ENCODE assay signal across 2 cellular contexts in genomic region chr19:13920940-13921744, GRCh38.
TF ChIP-seq lines count a peak whose summit lies in the region.

No MANE protein-coding gene starts in this region.

TF ChIP-seq in GM12891, 5 proteins besides CTCF, POLR2A, EP300 and RAD21:
- 0 out of 2 replicates have a peak, but pooled peaks have one; percentile 35 for TF ChIP-seq SPI1 (IDR thresholded peaks at IDR 0.05; ENCODE audit: low read depth, low read length)
- TF ChIP-seq TAF1 (IDR thresholded peaks at IDR 0.05; ENCODE audit: low read depth, low read length), result no peak

TF ChIP-seq in HepG2, 621 proteins besides CTCF, POLR2A, EP300 and RAD21:
- TF ChIP-seq CREM (IDR thresholded peaks at IDR 0.05) (peak; percentile 79), CREM (CRISPR knock-in tag; IDR thresholded peaks at IDR 0.05) (no peak), ATF1 (CRISPR knock-in tag; IDR thresholded peaks at IDR 0.05) (peak; percentile 59), PATZ1 (CRISPR knock-in tag; IDR thresholded peaks at IDR 0.05) (no peak), ZHX1 (CRISPR knock-in tag; IDR thresholded peaks at IDR 0.05; ENCODE audit: low read depth) (no peak), ZNF543 (CRISPR knock-in tag; IDR thresholded peaks at IDR 0.05) (no peak), YY1 (IDR thresholded peaks at IDR 0.05; ENCODE audit: insufficient read depth, insufficient replicate concordance, low read depth, low read length) (peak; percentile 60), RFX5 (IDR thresholded peaks at IDR 0.05; ENCODE audit: low read depth, low read length) (no peak), TSC22D2 (CRISPR knock-in tag; IDR thresholded peaks at IDR 0.05; ENCODE audit: borderline replicate concordance) (no peak), TAF15 (IDR thresholded peaks at IDR 0.05; ENCODE audit: low read depth, low read length, poor library complexity, severe bottlenecking) (no peak), NFE2L2 (IDR thresholded peaks at IDR 0.05; ENCODE audit: low read length) (no peak), THAP11 (CRISPR knock-in tag; IDR thresholded peaks at IDR 0.05) (peak; percentile 97), IRF2 (CRISPR knock-in tag; IDR thresholded peaks at IDR 0.05) (no peak), ZNF468 (CRISPR knock-in tag; IDR thresholded peaks at IDR 0.05) (no peak), ZNF646 (CRISPR knock-in tag; IDR thresholded peaks at IDR 0.05) (no peak), GABPB1 (CRISPR knock-in tag; IDR thresholded peaks at IDR 0.05) (peak; percentile 82), NFYB (CRISPR knock-in tag; IDR thresholded peaks at IDR 0.05) (peak; percentile 73), ZMYM2 (CRISPR knock-in tag; IDR thresholded peaks at IDR 0.05) (no peak), MAX (IDR thresholded peaks at IDR 0.05) (no peak), HCFC1 (IDR thresholded peaks at IDR 0.05; ENCODE audit: low read depth, low read length) (peak; percentile 53), ZNF138 (CRISPR knock-in tag; IDR thresholded peaks at IDR 0.05; ENCODE audit: low read depth) (no peak), ZBTB43 (CRISPR knock-in tag; conservative IDR thresholded peaks at IDR 0.05) (no peak), SUZ12 (IDR thresholded peaks at IDR 0.05; ENCODE audit: low read depth, low read length) (peak; percentile 26; the same call in 1 of the 2 replicates), RBM39 (IDR thresholded peaks at IDR 0.05; ENCODE audit: low read depth, low read length, poor library complexity, severe bottlenecking) (no peak), NFYC (CRISPR knock-in tag; IDR thresholded peaks at IDR 0.05) (peak; percentile 83), ZNF143 (CRISPR knock-in tag; IDR thresholded peaks at IDR 0.05) (peak; percentile 88), USF2 (IDR thresholded peaks at IDR 0.05; ENCODE audit: low read depth, low read length) (peak; percentile 65), USF2 (CRISPR knock-in tag; IDR thresholded peaks at IDR 0.05; ENCODE audit: borderline replicate concordance) (peak; percentile 87; the same call in 1 of the 2 replicates), GABPA (IDR thresholded peaks at IDR 0.05; ENCODE audit: low read depth, low read length) (peak; percentile 29; the same call in 1 of the 2 replicates), GABPA (CRISPR knock-in tag; IDR thresholded peaks at IDR 0.05; ENCODE audit: low read depth) (peak; percentile 87), SMC3 (IDR thresholded peaks at IDR 0.05; ENCODE audit: low read length) (no peak), CEBPZ (IDR thresholded peaks at IDR 0.05; ENCODE audit: low read length) (no peak), ZFY (CRISPR knock-in tag; IDR thresholded peaks at IDR 0.05) (no peak), CREB1 (IDR thresholded peaks at IDR 0.05) (no peak), CREB1 (CRISPR knock-in tag; IDR thresholded peaks at IDR 0.05) (peak; percentile 88), DNMT1 (CRISPR knock-in tag; IDR thresholded peaks at IDR 0.05) (no peak), ZC3H13 (CRISPR knock-in tag; IDR thresholded peaks at IDR 0.05) (no peak), ZFP62 (CRISPR knock-in tag; IDR thresholded peaks at IDR 0.05) (no peak), ZNF12 (CRISPR knock-in tag; IDR thresholded peaks at IDR 0.05) (peak; percentile 100)
TF ChIP-seq in HepG2: peak in this region for 14.
